Comparison of ENCODE assay signal across 8 cellular contexts in genomic region chr11:86302092-86302793, GRCh38. TPM values are rescaled to one million over a fixed set of nuclear protein-coding genes. Genes with fewer than 3 reads are reported as not detected.
DNase-seq lines count a peak whose midpoint lies in the region; ATAC-seq and TF ChIP-seq lines count a peak whose summit lies in the region.

Gene HIKESHI, plus strand, starts transcription at chr11:86302240. Its CDS starts 209 bp downstream, at chr11:86302449.

- CTCF ChIA-PET in IMR-90 (lab: Yijun Ruan, JAX) = interaction anchor here (0.5 kb wide), 1 partner anchor 13 kb away, joined by 9 read pairs; no protein-coding TSS in a partner anchor

- POLR2A ChIA-PET in IMR-90 (lab: Charles Lee; ENCODE audit: unreplicated experiment) = no interaction called here

- no peaks in the 10 kb centered on the region for H4K20me1 ChIP-seq in IMR-90 (ENCODE audit: insufficient read depth, low read length)

- H3K23ac ChIP-seq in IMR-90 (ENCODE audit: low read depth, low read length) = peak within 1 kb of the TSS; percentile 96

- peak; percentile 99 for DNase-seq in DMS 273 (lab: John Stamatoyannopoulos, UW; ENCODE audit: unreplicated experiment)
- peak; percentile 96 for DNase-seq in IMR-90
- DNase-seq in OCI-M1 (lab: John Stamatoyannopoulos, UW) = peak; percentile 100
- peak; percentile 89 for DNase-seq in activated T-cell treated with anti-CD3 and anti-CD28 coated beads for 24 hours (ENCODE audit: low read depth)
- peak; percentile 88 for DNase-seq in epidermal melanocyte (ENCODE audit: insufficient read length, low spot score)
- DNase-seq in middle frontal gyrus (ENCODE audit: extremely low spot score, low spot score) = peak; percentile 100
- peak; percentile 83 to 91 for DNase-seq in stimulated activated CD8-positive, alpha-beta memory T cell treated with anti-CD3 and anti-CD28 coated beads, Interleukin-2, amount 100 ng/mL, for 48 hours (ENCODE audit: low read depth in 2 of 2)

- H4K5ac ChIP-seq in IMR-90 (ENCODE audit: low read depth, low read length) = peak within 1 kb of the TSS; percentile 74

- H3K27me3 ChIP-seq in IMR-90 (ENCODE audit: control insufficient read depth, insufficient read depth, low read length) = no peaks in the 10 kb centered on the region

- H3K4me3 ChIP-seq in IMR-90 (ENCODE audit: insufficient read depth, low read depth, low read length) = peak within 1 kb of the TSS; percentile 72

- peak within 1 kb of the TSS; percentile 3 for H3K18ac ChIP-seq in IMR-90 (ENCODE audit: low read depth, low read length)

- no peaks in the 10 kb centered on the region for H3K9me3 ChIP-seq in IMR-90 (ENCODE audit: control insufficient read depth, insufficient read depth, low read length)

- no peaks in the 10 kb centered on the region for H3K36me3 ChIP-seq in IMR-90 (ENCODE audit: control insufficient read depth, insufficient read depth, low read length)

- H3K4ac ChIP-seq in IMR-90 (ENCODE audit: low read depth, low read length) = peak within 1 kb of the TSS; percentile 93

- H2AFZ ChIP-seq in IMR-90 (replicated peaks; ENCODE audit: low read length, poor library complexity) = peak within 1 kb of the TSS; percentile 95

- peak within 1 kb of the TSS; percentile 88 for H3K4me2 ChIP-seq in IMR-90 (ENCODE audit: low read depth, low read length)

- no peak for TF ChIP-seq RAD21 in IMR-90 (IDR thresholded peaks at IDR 0.05; ENCODE audit: low read length)

- peak within 1 kb of the TSS; percentile 87 for H3K9ac ChIP-seq in IMR-90 (ENCODE audit: low read depth, low read length)

- peak within 1 kb of the TSS; percentile 83 for H2BK5ac ChIP-seq in IMR-90 (ENCODE audit: low read depth, low read length, poor library complexity, severe bottlenecking)

- no peaks in the 10 kb centered on the region for H3K9me1 ChIP-seq in IMR-90 (ENCODE audit: insufficient read depth, low read length)

- ATAC-seq in GM21528 (IDR thresholded peaks at IDR 0.05; ENCODE audit: low FRiP score, unreplicated experiment) (peak; percentile 99), IMR-90 (ENCODE audit: low read depth) (peak; percentile 98)

- TF ChIP-seq CTCF in IMR-90 (conservative IDR thresholded peaks at IDR 0.05; ENCODE audit: low read depth, low read length) = no peak

- in situ Hi-C loops in IMR-90 (cut with MboI; ENCODE audit: low sequenced_read_pairs) = no loop called here

- peak within 1 kb of the TSS; percentile 42; the same call in 1 of the 2 replicates for H2BK20ac ChIP-seq in IMR-90 (ENCODE audit: low read depth, low read length)

- peak within 1 kb of the TSS; percentile 96 for H3K14ac ChIP-seq in IMR-90 (replicated peaks; ENCODE audit: low read depth, low read length)

- peak within 1 kb of the TSS; percentile 85 for H3K56ac ChIP-seq in IMR-90 (ENCODE audit: extremely low read depth, insufficient read depth, low read length)

- H2AK9ac ChIP-seq in IMR-90 (replicated peaks; ENCODE audit: low read depth, low read length, poor library complexity) = peak within 1 kb of the TSS; percentile 83

- dilution Hi-C loops in IMR-90 (cut with HindIII; ENCODE audit: low sequenced_read_pairs, unreplicated experiment) = no loop called here

- peak within 1 kb of the TSS; percentile 77 for H2BK120ac ChIP-seq in IMR-90 (ENCODE audit: low read depth, low read length)

- H3K79me1 ChIP-seq in IMR-90 (ENCODE audit: low read depth in 1 of 2, low read length in 2 of 2) = peaks cover 9 to 32% of the 10 kb centered on the region in 2 experiments

- H4K8ac ChIP-seq in IMR-90 (ENCODE audit: low read depth in 2 of 2, low read length in 2 of 2) = peak within 1 kb of the TSS; percentile 89 to 95

- no peak for TF ChIP-seq POLR2A in IMR-90 (IDR thresholded peaks at IDR 0.05; ENCODE audit: low read depth, low read length)

- H3K4me1 ChIP-seq in IMR-90 (ENCODE audit: control insufficient read depth, insufficient read depth, low read length) = no peaks in the 10 kb centered on the region

- intact Hi-C loops in IMR-90 (cut with micrococcal nuclease) = no loop called here

- H2AK5ac ChIP-seq in IMR-90 (ENCODE audit: low read depth, low read length) = peak within 1 kb of the TSS; percentile 86

- BruUV-seq in IMR-90 (replicated peaks; lab: Mats Ljungman, UMichigan) = no TSS peak

- 0% methylated on average over 18 of the region's 30 CpGs; no CpG with 5 or more reads in 1 of the 2 experiments for WGBS in IMR-90 (ENCODE audit: extremely low coverage in 2 of 2, insufficient read length in 1 of 2), 2 experiments

- peak within 1 kb of the TSS; percentile 87 for H3K27ac ChIP-seq in IMR-90 (ENCODE audit: insufficient read depth, low read length)

- H4K91ac ChIP-seq in IMR-90 (ENCODE audit: insufficient read depth, low read depth, low read length) = peak within 1 kb of the TSS; percentile 90

- peak within 1 kb of the TSS; percentile 22; the same call in 1 of the 3 replicates for H2BK15ac ChIP-seq in IMR-90 (ENCODE audit: low read depth, low read length)

TF ChIP-seq in IMR-90, 13 proteins besides CTCF, POLR2A, EP300 and RAD21:
- TF ChIP-seq FOS (IDR thresholded peaks at IDR 0.05; ENCODE audit: low read depth, low read length) (no peak), CEBPB (IDR thresholded peaks at IDR 0.05; ENCODE audit: low read depth, low read length) (no peak), RFX5 (IDR thresholded peaks at IDR 0.05; ENCODE audit: low read depth, low read length) (no peak), RCOR1 (IDR thresholded peaks at IDR 0.05; ENCODE audit: insufficient replicate concordance, low read length) (no peak), CHD1 (IDR thresholded peaks at IDR 0.05; ENCODE audit: low read depth, low read length) (no peak), SMC3 (IDR thresholded peaks at IDR 0.05; ENCODE audit: low read depth, low read length) (no peak), ELK1 (IDR thresholded peaks at IDR 0.05; ENCODE audit: borderline replicate concordance, low read depth, low read length) (no peak), MXI1 (IDR thresholded peaks at IDR 0.05; ENCODE audit: borderline replicate concordance, low read depth, low read length) (no peak), MAFK (IDR thresholded peaks at IDR 0.05; ENCODE audit: low read depth, low read length) (no peak), BHLHE40 (IDR thresholded peaks at IDR 0.05; ENCODE audit: low read depth, low read length) (no peak), NFE2L2 (IDR thresholded peaks at IDR 0.05; ENCODE audit: low read depth, low read length) (no peak), MAZ (IDR thresholded peaks at IDR 0.05; ENCODE audit: borderline replicate concordance, low read depth, low read length) (no peak), USF2 (IDR thresholded peaks at IDR 0.05; ENCODE audit: low read depth, low read length) (no peak)

RNA-seq across cellular contexts. Expression of gene HIKESHI, which starts in this region (rescaled TPM):
- total RNA-seq in IMR-90 (2012; rRNA removed) = 73.5 and 98.6 TPM in 2 replicates
- 46.7 and 49.4 TPM in 2 replicates for polyA plus RNA-seq in IMR-90 (2012; rRNA removed)
- polyA plus RNA-seq in IMR-90 (2012; cell fraction: cytosol; rRNA removed) = 23.6 and 31.4 TPM in 2 replicates
- polyA plus RNA-seq in IMR-90 (2012; cell fraction: nucleus; rRNA removed; ENCODE audit: low replicate concordance) = 10.0 and 32.2 TPM in 2 replicates

Comparison
In these comparisons a context has a peak if more than half of its experiments do, and no peak if none do; other contexts are left out.
1. Peak in every context shown above with its lines: DNase-seq, ATAC-seq, H3K4me3 ChIP-seq and H3K27ac ChIP-seq.